ENCODE assay signal across 18 cellular contexts in the genomic region with DNA sequence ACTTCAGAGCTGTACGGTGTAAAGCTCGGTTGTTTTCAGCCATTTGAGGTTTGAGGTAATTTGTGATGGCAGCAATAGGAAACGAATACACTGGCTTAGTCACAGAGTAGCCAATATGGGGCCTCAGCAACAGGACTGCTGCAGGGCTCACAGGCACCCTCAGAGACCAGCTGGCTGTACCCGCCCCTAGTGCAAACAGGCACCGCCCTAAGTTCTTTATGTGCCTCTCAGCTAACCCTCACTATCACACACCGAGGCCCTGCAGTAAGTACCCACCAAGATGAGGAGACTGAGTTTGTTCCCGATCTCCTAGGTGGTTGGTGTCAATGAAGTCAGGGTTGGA. TPM values are rescaled to one million over a fixed set of nuclear protein-coding genes. Genes with fewer than 3 reads are reported as not detected.
A peak's percentile ranks its signal among the peaks of the same experiment; 100 is the strongest.
DNase-seq lines count a peak whose midpoint lies in the region; ATAC-seq and TF ChIP-seq lines count a peak whose summit lies in the region.
"Had no signal": no experiment of that assay in that cellular context is flagged by ENCODE, and none has a peak within 500 bp of the region (broad histone marks: within the 10 kb centered on the region; RNA-seq: fewer than 3 reads in every experiment).

No MANE protein-coding gene starts in this region.

- intact Hi-C loops in colonic mucosa (cut with DNase I): loop anchor here (5.0 kb wide), 2 partner anchors 67 to 122 kb away; no protein-coding TSS in a partner anchor

- no peak overlapping the region for H3K9ac ChIP-seq in colonic mucosa (ENCODE audit: low read depth in 2 of 2, low read length in 2 of 2)
- H3K9ac ChIP-seq: parathyroid adenoma had no signal

- DNase-seq in HT-29 (ENCODE audit: low spot score) (peak; percentile 38), NCI-H460 (ENCODE audit: extremely low read depth, low read depth) (peak; percentile 6), colonic mucosa (peak; percentile 72), GM20000 (ENCODE audit: low spot score) (no peak), nephron progenitor cell (no peak)
- no peak for DNase-seq in natural killer cell treated with Interleukin-12 subunit alpha and Interleukin-12 subunit beta and Interleukin-15 and Interleukin-18, amount 100 ng/mL, for 72 hours (ENCODE audit: low spot score)
- DNase-seq: activated naive CD4-positive, alpha-beta T cell treated with anti-CD3 and anti-CD28 coated beads, Interleukin-2, amount 50 U/mL, for 16 hours; activated T-cell treated with anti-CD3 and anti-CD28 coated beads, Interleukin-2, amount 50 U/mL, for 24 hours; CD8-positive, alpha-beta memory T cell; mammary epithelial cell; NCI-H1694; stimulated activated naive CD4-positive, alpha-beta T cell treated with Interleukin-2 at 50 U/mL for 16 hours; SW 1271; tibial artery had no signal

- H3K4me3 Mint-ChIP-seq in natural killer cell treated with Interleukin-12 subunit alpha and Interleukin-12 subunit beta and Interleukin-15 and Interleukin-18, amount 100 ng/mL, for 72 hours: no peak overlapping the region
- H3K4me3 Mint-ChIP-seq in nephron progenitor cell: no peak overlapping the region
- H3K4me3 Mint-ChIP-seq: activated T-cell treated with anti-CD3 and anti-CD28 coated beads, Interleukin-2, amount 50 U/mL, for 24 hours; CD8-positive, alpha-beta memory T cell had no signal

- no peaks in the 10 kb centered on the region for H3K4me1 ChIP-seq in colonic mucosa
- H3K4me1 ChIP-seq: tibial artery had no signal

- no peaks in the 10 kb centered on the region for H3K27me3 ChIP-seq in colonic mucosa
- H3K27me3 ChIP-seq: tibial artery had no signal

- H3K27me3 Mint-ChIP-seq in natural killer cell treated with Interleukin-12 subunit alpha and Interleukin-12 subunit beta and Interleukin-15 and Interleukin-18, amount 100 ng/mL, for 72 hours: no peaks in the 10 kb centered on the region
- peaks cover 4% of the 10 kb centered on the region for H3K27me3 Mint-ChIP-seq in nephron progenitor cell (ENCODE audit: low read depth, poor library complexity)
- H3K27me3 Mint-ChIP-seq: activated T-cell treated with anti-CD3 and anti-CD28 coated beads, Interleukin-2, amount 50 U/mL, for 24 hours; CD8-positive, alpha-beta memory T cell had no signal

- peaks cover 3% of the 10 kb centered on the region for H3K36me3 Mint-ChIP-seq in natural killer cell treated with Interleukin-12 subunit alpha and Interleukin-12 subunit beta and Interleukin-15 and Interleukin-18, amount 100 ng/mL, for 72 hours
- peaks cover 2% of the 10 kb centered on the region for H3K36me3 Mint-ChIP-seq in nephron progenitor cell (ENCODE audit: low read depth)
- H3K36me3 Mint-ChIP-seq: CD8-positive, alpha-beta memory T cell had no signal

- H3K4me1 Mint-ChIP-seq in natural killer cell treated with Interleukin-12 subunit alpha and Interleukin-12 subunit beta and Interleukin-15 and Interleukin-18, amount 100 ng/mL, for 72 hours (ENCODE audit: low read depth in 2 of 2): peaks cover 50 to 59% of the 10 kb centered on the region in 2 donors
- peaks cover 23% of the 10 kb centered on the region for H3K4me1 Mint-ChIP-seq in nephron progenitor cell

- ATAC-seq in natural killer cell treated with Interleukin-12 subunit alpha and Interleukin-12 subunit beta and Interleukin-15 and Interleukin-18, amount 100 ng/mL, for 72 hours: peak; percentile 55 to 68
- no peak for ATAC-seq in GM21515 (IDR thresholded peaks at IDR 0.05; ENCODE audit: unreplicated experiment)
- ATAC-seq: sciatic nerve had no signal

- no peak overlapping the region for H3K27ac ChIP-seq in colonic mucosa
- H3K27ac ChIP-seq: parathyroid adenoma, tibial artery had no signal

- no peaks in the 10 kb centered on the region for H3K9me3 ChIP-seq in colonic mucosa
- H3K9me3 ChIP-seq: tibial artery had no signal

- H3K9me3 Mint-ChIP-seq in natural killer cell treated with Interleukin-12 subunit alpha and Interleukin-12 subunit beta and Interleukin-15 and Interleukin-18, amount 100 ng/mL, for 72 hours: peaks cover 1% of the 10 kb centered on the region
- H3K9me3 Mint-ChIP-seq in nephron progenitor cell: peaks cover 8% of the 10 kb centered on the region
- H3K9me3 Mint-ChIP-seq: activated T-cell treated with anti-CD3 and anti-CD28 coated beads, Interleukin-2, amount 50 U/mL, for 24 hours; CD8-positive, alpha-beta memory T cell had no signal

- no peak for TF ChIP-seq CTCF in colonic mucosa (IDR thresholded peaks at IDR 0.05)
- TF ChIP-seq CTCF in GM20000 (IDR thresholded peaks at IDR 0.05; ENCODE audit: extremely low read depth, missing control alignments): no peak
- TF ChIP-seq CTCF in nephron progenitor cell (IDR thresholded peaks at IDR 0.05): no peak

- no peaks in the 10 kb centered on the region for H3K36me3 ChIP-seq in colonic mucosa
- H3K36me3 ChIP-seq: tibial artery had no signal

- peak overlapping the region; percentile 66 to 76 for H3K27ac Mint-ChIP-seq in natural killer cell treated with Interleukin-12 subunit alpha and Interleukin-12 subunit beta and Interleukin-15 and Interleukin-18, amount 100 ng/mL, for 72 hours
- no peak overlapping the region for H3K27ac Mint-ChIP-seq in nephron progenitor cell
- H3K27ac Mint-ChIP-seq: activated T-cell treated with anti-CD3 and anti-CD28 coated beads, Interleukin-2, amount 50 U/mL, for 24 hours; CD8-positive, alpha-beta memory T cell had no signal

- no peak overlapping the region for H3K4me3 ChIP-seq in colonic mucosa
- H3K4me3 ChIP-seq: tibial artery had no signal

RNA-seq across cellular contexts. Expression of a gene that starts 11.2 kb away (rescaled TPM):
- total RNA-seq in HT-29 (2014; rRNA removed; shearing (Covaris generic)): 2.0 and 2.9 TPM in 2 replicates
- 72.5 and 73.4 TPM in 2 replicates for total RNA-seq in NCI-H460 (2014; rRNA removed; shearing (Covaris generic))
- 32.2 and 35.7 TPM in 2 replicates for polyA plus RNA-seq in NCI-H460 (2014; cell fraction: nucleus; rRNA removed)
- total RNA-seq in colonic mucosa: 1 to 10 TPM; 5.5 to 6.5 TPM
- total RNA-seq in natural killer cell treated with Interleukin-12 subunit alpha and Interleukin-12 subunit beta and Interleukin-15 and Interleukin-18, amount 100 ng/mL, for 72 hours: 100 to 1,000 TPM in 1 of 2 donors, 10 to 100 TPM in 1; 59.0 to 159 TPM
- total RNA-seq: HT1080 had no signal

RNA-seq across cellular contexts. Expression of a gene that starts 57.1 kb away (rescaled TPM):
- total RNA-seq in HT-29 (2014; rRNA removed; shearing (Covaris generic)): 68.0 and 74.6 TPM in 2 replicates
- 90.0 and 93.5 TPM in 2 replicates for total RNA-seq in NCI-H460 (2014; rRNA removed; shearing (Covaris generic))
- polyA plus RNA-seq in NCI-H460 (2014; cell fraction: nucleus; rRNA removed): 78.5 and 82.1 TPM in 2 replicates
- 100 to 1,000 TPM; 139 to 285 TPM for total RNA-seq in colonic mucosa
- 100 to 1,000 TPM; 158 to 170 TPM for total RNA-seq in natural killer cell treated with Interleukin-12 subunit alpha and Interleukin-12 subunit beta and Interleukin-15 and Interleukin-18, amount 100 ng/mL, for 72 hours

Comparison
In these comparisons a context has a peak if more than half of its experiments do, and no peak if none do; other contexts are left out.
1. DNase-seq: peak in HT-29 (single experiment), NCI-H460 (single experiment) and colonic mucosa (single experiment); none in natural killer cell treated with Interleukin-12 subunit alpha and Interleukin-12 subunit beta and Interleukin-15 and Interleukin-18, amount 100 ng/mL, for 72 hours (single experiment), GM20000 (single experiment) and nephron progenitor cell (single experiment).